In genomic region chr6:44738652-44739141, GRCh38 we compare ENCODE assay signal across 9 cellular contexts.
DNase-seq lines count a peak whose midpoint lies in the region; ATAC-seq and TF ChIP-seq lines count a peak whose summit lies in the region.
"Had no signal": no experiment of that assay in that cellular context is flagged by ENCODE, and none has a peak within 500 bp of the region (broad histone marks: within the 10 kb centered on the region; RNA-seq: fewer than 3 reads in every experiment).

No MANE protein-coding gene starts in this region.

- TF ChIP-seq CTCF in fibroblast of pulmonary artery (IDR thresholded peaks at IDR 0.05; ENCODE audit: low read length, missing control alignments) (no peak), retinal pigment epithelial cell (conservative IDR thresholded peaks at IDR 0.05; ENCODE audit: low read depth, low read length) (no peak)

- H3K4me3 ChIP-seq in fibroblast of pulmonary artery (replicated peaks; ENCODE audit: low read depth, low read length) = no peak overlapping the region
- no peak overlapping the region for H3K4me3 ChIP-seq in retinal pigment epithelial cell (ENCODE audit: low read length)

- ATAC-seq in GM18867 (IDR thresholded peaks at IDR 0.05; ENCODE audit: unreplicated experiment) = peak; percentile 40

- DNase-seq in HuH-7 (ENCODE audit: low spot score) (peak; percentile 34), fibroblast of pulmonary artery (ENCODE audit: low read depth) (peak; percentile 63), retinal pigment epithelial cell (ENCODE audit: low read depth) (peak; percentile 39), cerebellum (ENCODE audit: low spot score) (no peak), NCI-H1694 (lab: John Stamatoyannopoulos, UW) (no peak), NCI-H2107 treated with DMSO at 0.1 percent for 48 hours (lab: John Stamatoyannopoulos, UW; ENCODE audit: unreplicated experiment) (no peak)
- DNase-seq in activated CD4-positive, alpha-beta T cell treated with anti-CD3 and anti-CD28 coated beads for 4 hours = no peak
- DNase-seq: Right ventricle myocardium superior had no signal

Comparison
In these comparisons a context has a peak if more than half of its experiments do, and no peak if none do; other contexts are left out.
1. DNase-seq: peak in HuH-7 (single experiment), fibroblast of pulmonary artery (single experiment) and retinal pigment epithelial cell (single experiment); none in cerebellum (single experiment), NCI-H1694 (single experiment), activated CD4-positive, alpha-beta T cell treated with anti-CD3 and anti-CD28 coated beads for 4 hours (0 of 2) and NCI-H2107 treated with DMSO at 0.1 percent for 48 hours (single experiment).